20 cellular contexts compared by ENCODE assay signal in genomic region chr15:67854358-67854757, GRCh38. TPM values are rescaled to one million over a fixed set of nuclear protein-coding genes. Genes with fewer than 3 reads are reported as not detected.
"Had no signal": no experiment of that assay in that cellular context is flagged by ENCODE, and none has a peak within 500 bp of the region (broad histone marks: within the 10 kb centered on the region; RNA-seq: fewer than 3 reads in every experiment).

No MANE protein-coding gene starts in this region.

- H3K27ac ChIP-seq: gastrocnemius medialis, heart right ventricle, skin epidermis, testis had no signal

- H3K9me3 Mint-ChIP-seq: activated B cell treated with CpG ODN at 0.5 μM for 24 hours; activated CD4-positive, alpha-beta T cell treated with anti-CD3 and anti-CD28 coated beads, Interleukin-2, amount 10 ng/mL, durations not matched to agents 24 days and 14 days; activated naive CD4-positive, alpha-beta T cell treated with anti-CD3 and anti-CD28 coated beads for 36 hours; activated T-helper 17 cell treated with anti-CD3 and anti-CD28 coated beads, Interleukin-2, amount 50 U/mL, for 72 hours; neural crest cell; stimulated activated naive CD8-positive, alpha-beta T cell treated with anti-CD3 and anti-CD28 coated beads, Interleukin-15, amount 100 ng/mL, for 72 hours had no signal

- H3K4me3 ChIP-seq: gastrocnemius medialis, heart right ventricle, skin epidermis, testis had no signal

- DNase-seq: activated B cell treated with CpG ODN at 0.5 μM for 24 hours; activated CD4-positive, alpha-beta T cell treated with anti-CD3 and anti-CD28 coated beads, Interleukin-2, amount 10 ng/mL, durations not matched to agents 24 days and 14 days; activated naive CD4-positive, alpha-beta T cell treated with anti-CD3 and anti-CD28 coated beads for 36 hours; activated T-cell treated with anti-CD3 and anti-CD28 coated beads for 4 hours; central memory CD4-positive, alpha-beta T cell; cortex of kidney; effector CD8-positive, alpha-beta T cell; gastrocnemius medialis; heart right ventricle; left ventricle myocardium superior; stimulated activated CD4-positive, alpha-beta T cell treated with anti-CD3 and anti-CD28 coated beads, Interleukin-4, amount 100 ng/mL, for 4 hours; stimulated activated naive CD8-positive, alpha-beta T cell treated with anti-CD3 and anti-CD28 coated beads, Interleukin-15, amount 100 ng/mL, for 72 hours; testis had no signal

- H3K4me1 ChIP-seq: gastrocnemius medialis had no signal

- ATAC-seq: activated T-helper 17 cell treated with anti-CD3 and anti-CD28 coated beads, Interleukin-2, amount 50 U/mL, for 72 hours; gastrocnemius medialis; heart right ventricle; left ventricle myocardium superior; stimulated activated naive CD8-positive, alpha-beta T cell treated with anti-CD3 and anti-CD28 coated beads, Interleukin-15, amount 100 ng/mL, for 72 hours had no signal

- H3K27me3 ChIP-seq: gastrocnemius medialis, heart right ventricle, testis had no signal

- H3K27ac Mint-ChIP-seq: activated B cell treated with CpG ODN at 0.5 μM for 24 hours; activated CD4-positive, alpha-beta T cell treated with anti-CD3 and anti-CD28 coated beads, Interleukin-2, amount 10 ng/mL, durations not matched to agents 24 days and 14 days; activated naive CD4-positive, alpha-beta T cell treated with anti-CD3 and anti-CD28 coated beads for 36 hours; activated T-helper 17 cell treated with anti-CD3 and anti-CD28 coated beads, Interleukin-2, amount 50 U/mL, for 72 hours; stimulated activated naive CD8-positive, alpha-beta T cell treated with anti-CD3 and anti-CD28 coated beads, Interleukin-15, amount 100 ng/mL, for 72 hours had no signal

- H3K27me3 Mint-ChIP-seq: activated B cell treated with CpG ODN at 0.5 μM for 24 hours had no signal

- H3K36me3 ChIP-seq: gastrocnemius medialis, heart right ventricle had no signal

- H3K9me3 ChIP-seq: gastrocnemius medialis, testis had no signal

- H3K4me3 Mint-ChIP-seq: activated B cell treated with CpG ODN at 0.5 μM for 24 hours; activated CD4-positive, alpha-beta T cell treated with anti-CD3 and anti-CD28 coated beads, Interleukin-2, amount 10 ng/mL, durations not matched to agents 24 days and 14 days; activated naive CD4-positive, alpha-beta T cell treated with anti-CD3 and anti-CD28 coated beads for 36 hours; activated T-helper 17 cell treated with anti-CD3 and anti-CD28 coated beads, Interleukin-2, amount 50 U/mL, for 72 hours; neural crest cell; stimulated activated naive CD8-positive, alpha-beta T cell treated with anti-CD3 and anti-CD28 coated beads, Interleukin-15, amount 100 ng/mL, for 72 hours had no signal

RNA-seq across cellular contexts. Expression of gene RNU6-1, which starts 14.5 kb away (rescaled TPM):
- total RNA-seq: activated B cell treated with CpG ODN at 0.5 μM for 24 hours; activated CD4-positive, alpha-beta T cell treated with anti-CD3 and anti-CD28 coated beads, Interleukin-2, amount 10 ng/mL, durations not matched to agents 24 days and 14 days; activated naive CD4-positive, alpha-beta T cell treated with anti-CD3 and anti-CD28 coated beads for 36 hours; activated T-helper 17 cell treated with anti-CD3 and anti-CD28 coated beads, Interleukin-2, amount 50 U/mL, for 72 hours; gastrocnemius medialis; heart right ventricle; kidney epithelial cell; left ventricle myocardium superior; mesenteric fat pad; neural crest cell; testis; urinary bladder had no signal
- polyA plus RNA-seq: adipose tissue, heart right ventricle, urinary bladder had no signal

RNA-seq across cellular contexts. Expression of gene SKOR1, which starts 29.0 kb away (rescaled TPM):
- total RNA-seq: kidney epithelial cell had no signal
